Comparison of ENCODE assay signal across 1 cellular context in the genomic region with DNA sequence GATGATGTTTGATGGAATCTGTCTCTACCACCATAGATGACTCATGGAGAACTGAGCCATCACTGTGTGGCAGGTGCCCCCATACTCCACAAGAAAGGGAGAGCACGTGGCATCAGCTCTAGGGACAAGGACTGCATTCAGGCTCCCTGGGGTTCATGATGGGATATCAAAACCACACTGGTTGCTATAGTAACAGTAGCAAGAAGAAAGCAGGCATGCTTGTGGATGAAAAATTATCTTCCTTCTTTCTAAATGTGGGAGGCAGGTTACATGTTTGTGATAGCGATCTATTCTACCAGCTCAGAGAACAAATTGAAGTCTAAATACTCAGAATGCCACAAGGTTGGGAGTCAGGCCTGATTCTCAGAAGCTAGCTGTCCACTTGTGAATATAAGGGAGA.
TF ChIP-seq lines count a peak whose summit lies in the region.

No MANE protein-coding gene starts in this region.

TF ChIP-seq in GM23338, 12 proteins besides CTCF, POLR2A, EP300 and RAD21:
- TF ChIP-seq, protein P1, sequence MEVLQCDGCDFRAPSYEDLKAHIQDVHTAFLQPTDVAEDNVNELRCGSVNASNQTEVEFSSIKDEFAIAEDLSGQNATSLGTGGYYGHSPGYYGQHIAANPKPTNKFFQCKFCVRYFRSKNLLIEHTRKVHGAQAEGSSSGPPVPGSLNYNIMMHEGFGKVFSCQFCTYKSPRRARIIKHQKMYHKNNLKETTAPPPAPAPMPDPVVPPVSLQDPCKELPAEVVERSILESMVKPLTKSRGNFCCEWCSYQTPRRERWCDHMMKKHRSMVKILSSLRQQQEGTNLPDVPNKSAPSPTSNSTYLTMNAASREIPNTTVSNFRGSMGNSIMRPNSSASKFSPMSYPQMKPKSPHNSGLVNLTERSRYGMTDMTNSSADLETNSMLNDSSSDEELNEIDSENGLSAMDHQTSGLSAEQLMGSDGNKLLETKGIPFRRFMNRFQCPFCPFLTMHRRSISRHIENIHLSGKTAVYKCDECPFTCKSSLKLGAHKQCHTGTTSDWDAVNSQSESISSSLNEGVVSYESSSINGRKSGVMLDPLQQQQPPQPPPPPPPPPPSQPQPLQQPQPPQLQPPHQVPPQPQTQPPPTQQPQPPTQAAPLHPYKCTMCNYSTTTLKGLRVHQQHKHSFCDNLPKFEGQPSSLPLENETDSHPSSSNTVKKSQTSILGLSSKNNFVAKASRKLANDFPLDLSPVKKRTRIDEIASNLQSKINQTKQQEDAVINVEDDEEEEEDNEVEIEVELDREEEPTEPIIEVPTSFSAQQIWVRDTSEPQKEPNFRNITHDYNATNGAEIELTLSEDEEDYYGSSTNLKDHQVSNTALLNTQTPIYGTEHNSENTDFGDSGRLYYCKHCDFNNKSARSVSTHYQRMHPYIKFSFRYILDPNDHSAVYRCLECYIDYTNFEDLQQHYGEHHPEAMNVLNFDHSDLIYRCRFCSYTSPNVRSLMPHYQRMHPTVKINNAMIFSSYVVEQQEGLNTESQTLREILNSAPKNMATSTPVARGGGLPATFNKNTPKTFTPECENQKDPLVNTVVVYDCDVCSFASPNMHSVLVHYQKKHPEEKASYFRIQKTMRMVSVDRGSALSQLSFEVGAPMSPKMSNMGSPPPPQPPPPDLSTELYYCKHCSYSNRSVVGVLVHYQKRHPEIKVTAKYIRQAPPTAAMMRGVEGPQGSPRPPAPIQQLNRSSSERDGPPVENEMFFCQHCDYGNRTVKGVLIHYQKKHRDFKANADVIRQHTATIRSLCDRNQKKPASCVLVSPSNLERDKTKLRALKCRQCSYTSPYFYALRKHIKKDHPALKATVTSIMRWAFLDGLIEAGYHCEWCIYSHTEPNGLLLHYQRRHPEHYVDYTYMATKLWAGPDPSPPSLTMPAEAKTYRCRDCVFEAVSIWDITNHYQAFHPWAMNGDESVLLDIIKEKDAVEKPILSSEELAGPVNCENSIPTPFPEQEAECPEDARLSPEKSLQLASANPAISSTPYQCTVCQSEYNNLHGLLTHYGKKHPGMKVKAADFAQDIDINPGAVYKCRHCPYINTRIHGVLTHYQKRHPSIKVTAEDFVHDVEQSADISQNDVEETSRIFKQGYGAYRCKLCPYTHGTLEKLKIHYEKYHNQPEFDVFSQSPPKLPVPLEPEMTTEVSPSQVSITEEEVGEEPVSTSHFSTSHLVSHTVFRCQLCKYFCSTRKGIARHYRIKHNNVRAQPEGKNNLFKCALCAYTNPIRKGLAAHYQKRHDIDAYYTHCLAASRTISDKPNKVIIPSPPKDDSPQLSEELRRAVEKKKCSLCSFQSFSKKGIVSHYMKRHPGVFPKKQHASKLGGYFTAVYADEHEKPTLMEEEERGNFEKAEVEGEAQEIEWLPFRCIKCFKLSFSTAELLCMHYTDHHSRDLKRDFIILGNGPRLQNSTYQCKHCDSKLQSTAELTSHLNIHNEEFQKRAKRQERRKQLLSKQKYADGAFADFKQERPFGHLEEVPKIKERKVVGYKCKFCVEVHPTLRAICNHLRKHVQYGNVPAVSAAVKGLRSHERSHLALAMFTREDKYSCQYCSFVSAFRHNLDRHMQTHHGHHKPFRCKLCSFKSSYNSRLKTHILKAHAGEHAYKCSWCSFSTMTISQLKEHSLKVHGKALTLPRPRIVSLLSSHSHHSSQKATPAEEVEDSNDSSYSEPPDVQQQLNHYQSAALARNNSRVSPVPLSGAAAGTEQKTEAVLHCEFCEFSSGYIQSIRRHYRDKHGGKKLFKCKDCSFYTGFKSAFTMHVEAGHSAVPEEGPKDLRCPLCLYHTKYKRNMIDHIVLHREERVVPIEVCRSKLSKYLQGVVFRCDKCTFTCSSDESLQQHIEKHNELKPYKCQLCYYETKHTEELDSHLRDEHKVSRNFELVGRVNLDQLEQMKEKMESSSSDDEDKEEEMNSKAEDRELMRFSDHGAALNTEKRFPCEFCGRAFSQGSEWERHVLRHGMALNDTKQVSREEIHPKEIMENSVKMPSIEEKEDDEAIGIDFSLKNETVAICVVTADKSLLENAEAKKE (CRISPR knock-in tag; IDR thresholded peaks at IDR 0.05), result no peak
- TF ChIP-seq EZH2phosphoT487 (IDR thresholded peaks at IDR 0.05; ENCODE audit: unreplicated experiment), result no peak
- TF ChIP-seq, protein P2, sequence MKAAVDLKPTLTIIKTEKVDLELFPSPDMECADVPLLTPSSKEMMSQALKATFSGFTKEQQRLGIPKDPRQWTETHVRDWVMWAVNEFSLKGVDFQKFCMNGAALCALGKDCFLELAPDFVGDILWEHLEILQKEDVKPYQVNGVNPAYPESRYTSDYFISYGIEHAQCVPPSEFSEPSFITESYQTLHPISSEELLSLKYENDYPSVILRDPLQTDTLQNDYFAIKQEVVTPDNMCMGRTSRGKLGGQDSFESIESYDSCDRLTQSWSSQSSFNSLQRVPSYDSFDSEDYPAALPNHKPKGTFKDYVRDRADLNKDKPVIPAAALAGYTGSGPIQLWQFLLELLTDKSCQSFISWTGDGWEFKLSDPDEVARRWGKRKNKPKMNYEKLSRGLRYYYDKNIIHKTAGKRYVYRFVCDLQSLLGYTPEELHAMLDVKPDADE (IDR thresholded peaks at IDR 0.05), result no peak
- no peak for TF ChIP-seq STAT1 (IDR thresholded peaks at IDR 0.05; ENCODE audit: unreplicated experiment)
- TF ChIP-seq EZH2 (IDR thresholded peaks at IDR 0.05; ENCODE audit: low read depth, unreplicated experiment), result no peak
- TF ChIP-seq POLR2AphosphoS5 (IDR thresholded peaks at IDR 0.05; ENCODE audit: low read depth), result no peak
- no peak for TF ChIP-seq JUNB (IDR thresholded peaks at IDR 0.05; ENCODE audit: unreplicated experiment)
- no peak for TF ChIP-seq CREB1 (CRISPR knock-in tag; IDR thresholded peaks at IDR 0.05; ENCODE audit: low read depth)
- TF ChIP-seq, protein P3, sequence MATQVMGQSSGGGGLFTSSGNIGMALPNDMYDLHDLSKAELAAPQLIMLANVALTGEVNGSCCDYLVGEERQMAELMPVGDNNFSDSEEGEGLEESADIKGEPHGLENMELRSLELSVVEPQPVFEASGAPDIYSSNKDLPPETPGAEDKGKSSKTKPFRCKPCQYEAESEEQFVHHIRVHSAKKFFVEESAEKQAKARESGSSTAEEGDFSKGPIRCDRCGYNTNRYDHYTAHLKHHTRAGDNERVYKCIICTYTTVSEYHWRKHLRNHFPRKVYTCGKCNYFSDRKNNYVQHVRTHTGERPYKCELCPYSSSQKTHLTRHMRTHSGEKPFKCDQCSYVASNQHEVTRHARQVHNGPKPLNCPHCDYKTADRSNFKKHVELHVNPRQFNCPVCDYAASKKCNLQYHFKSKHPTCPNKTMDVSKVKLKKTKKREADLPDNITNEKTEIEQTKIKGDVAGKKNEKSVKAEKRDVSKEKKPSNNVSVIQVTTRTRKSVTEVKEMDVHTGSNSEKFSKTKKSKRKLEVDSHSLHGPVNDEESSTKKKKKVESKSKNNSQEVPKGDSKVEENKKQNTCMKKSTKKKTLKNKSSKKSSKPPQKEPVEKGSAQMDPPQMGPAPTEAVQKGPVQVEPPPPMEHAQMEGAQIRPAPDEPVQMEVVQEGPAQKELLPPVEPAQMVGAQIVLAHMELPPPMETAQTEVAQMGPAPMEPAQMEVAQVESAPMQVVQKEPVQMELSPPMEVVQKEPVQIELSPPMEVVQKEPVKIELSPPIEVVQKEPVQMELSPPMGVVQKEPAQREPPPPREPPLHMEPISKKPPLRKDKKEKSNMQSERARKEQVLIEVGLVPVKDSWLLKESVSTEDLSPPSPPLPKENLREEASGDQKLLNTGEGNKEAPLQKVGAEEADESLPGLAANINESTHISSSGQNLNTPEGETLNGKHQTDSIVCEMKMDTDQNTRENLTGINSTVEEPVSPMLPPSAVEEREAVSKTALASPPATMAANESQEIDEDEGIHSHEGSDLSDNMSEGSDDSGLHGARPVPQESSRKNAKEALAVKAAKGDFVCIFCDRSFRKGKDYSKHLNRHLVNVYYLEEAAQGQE (IDR thresholded peaks at IDR 0.05; ENCODE audit: unreplicated experiment), result no peak
- TF ChIP-seq NANOG (IDR thresholded peaks at IDR 0.05; ENCODE audit: borderline replicate concordance), result no peak
- no peak for TF ChIP-seq ZNF331 (CRISPR knock-in tag; IDR thresholded peaks at IDR 0.05; ENCODE audit: low read depth)
- TF ChIP-seq ZNF114 (CRISPR knock-in tag; IDR thresholded peaks at IDR 0.05), result no peak
TF ChIP-seq in GM23338: peak in this region for 0.
